11 cellular contexts compared by ENCODE assay signal in genomic region chr2:41736586-41736985, GRCh38.
A peak's percentile ranks its signal among the peaks of the same experiment; 100 is the strongest.
DNase-seq lines count a peak whose midpoint lies in the region; ATAC-seq and TF ChIP-seq lines count a peak whose summit lies in the region.
"Had no signal": no experiment of that assay in that cellular context is flagged by ENCODE, and none has a peak within 500 bp of the region (broad histone marks: within the 10 kb centered on the region; RNA-seq: fewer than 3 reads in every experiment).

No MANE protein-coding gene starts in this region.

- TF ChIP-seq CTCF in GM20000 (IDR thresholded peaks at IDR 0.05; ENCODE audit: extremely low read depth, missing control alignments) = no peak

- ATAC-seq in GM19043 (IDR thresholded peaks at IDR 0.05; ENCODE audit: low read depth, unreplicated experiment) = peak; percentile 38
- ATAC-seq in HG02571 (IDR thresholded peaks at IDR 0.05; ENCODE audit: unreplicated experiment) = peak; percentile 24
- peak; percentile 38 for ATAC-seq in HG03457 (IDR thresholded peaks at IDR 0.05; ENCODE audit: unreplicated experiment)

- peak; percentile 55 for DNase-seq in renal cortical epithelial cell (ENCODE audit: low read depth)
- DNase-seq in NCI-H187 (lab: John Stamatoyannopoulos, UW) = no peak
- no peak for DNase-seq in GM20000 (ENCODE audit: low spot score)
- no peak for DNase-seq in activated gamma-delta T cell treated with Interleukin-2 at 50 U/mL for 16 hours
- DNase-seq: H9, NCI-H1417 treated with DMSO at 0.1 percent for 48 hours, Right ventricle myocardium superior, spleen had no signal
